In the genomic region with DNA sequence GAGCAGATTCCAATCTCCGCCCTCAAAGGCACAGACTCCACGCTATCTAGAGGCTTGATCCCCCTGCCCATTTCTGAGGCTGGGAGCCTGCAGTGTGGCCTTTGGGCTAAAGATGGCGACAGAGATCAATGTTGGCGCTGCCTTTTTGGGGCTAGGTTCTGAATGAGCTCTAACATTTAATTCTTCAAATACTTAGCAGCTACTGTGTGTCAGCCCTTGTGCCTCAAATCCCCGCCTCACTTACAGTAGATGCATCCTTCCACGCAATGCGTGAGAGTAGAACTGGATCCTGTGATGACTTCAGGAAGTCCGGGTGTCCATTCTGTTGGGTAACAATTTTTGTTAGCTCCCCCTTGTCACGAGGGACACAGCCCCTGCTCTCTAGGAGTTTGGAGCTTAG, we compare ENCODE assay signal across 7 cellular contexts. TPM values are rescaled to one million over a fixed set of nuclear protein-coding genes. Genes with fewer than 3 reads are reported as not detected.
DNase-seq lines count a peak whose midpoint lies in the region; ATAC-seq, FAIRE-seq and TF ChIP-seq lines count a peak whose summit lies in the region.

No MANE protein-coding gene starts in this region.

- TF ChIP-seq CTCF in MM.1S (IDR thresholded peaks at IDR 0.05; ENCODE audit: low read length) = peak; percentile 89
- peak; percentile 46 to 58 for TF ChIP-seq CTCF in endothelial cell of umbilical vein (IDR thresholded peaks at IDR 0.05; ENCODE audit: extremely low read depth in 1 of 2, insufficient read depth in 1 of 2, low read depth in 1 of 2, low read length in 2 of 2)
- TF ChIP-seq CTCF in natural killer cell (IDR thresholded peaks at IDR 0.05) = peak; percentile 71

- intact Hi-C loops in endothelial cell of umbilical vein (cut with micrococcal nuclease) = loop anchor here (1.0 to 2.0 kb wide), 2 partner anchors 63 to 118 kb away; no protein-coding TSS in a partner anchor
- intact Hi-C loops in natural killer cell (cut with micrococcal nuclease) = no loop called here

- H4K20me1 ChIP-seq in MM.1S (ENCODE audit: insufficient read depth, low read length) (no peaks in the 10 kb centered on the region), endothelial cell of umbilical vein (replicated peaks; ENCODE audit: control insufficient read depth, extremely low read depth, insufficient read depth, low read length) (no peaks in the 10 kb centered on the region)

- no peaks in the 10 kb centered on the region for H3K36me3 Mint-ChIP-seq in natural killer cell

- H3K9me3 ChIP-seq in MM.1S (replicated peaks; ENCODE audit: insufficient read depth, low read length) (no peaks in the 10 kb centered on the region), endothelial cell of umbilical vein (replicated peaks; ENCODE audit: control insufficient read depth, insufficient read depth, low read length) (no peaks in the 10 kb centered on the region)

- no peaks in the 10 kb centered on the region for H3F3A ChIP-seq in MM.1S (ENCODE audit: insufficient read depth, low read length)

- DNase-seq in GM18507 (ENCODE audit: extremely low spot score, insufficient read length, low read depth) = no peak
- peak; percentile 39 for DNase-seq in MM.1S
- peak; percentile 72 for DNase-seq in activated CD4-positive, alpha-beta T cell treated with anti-CD3 and anti-CD28 coated beads for 48 hours
- DNase-seq in endothelial cell of umbilical vein (ENCODE audit: low read depth, low spot score) = peak; percentile 17
- DNase-seq in natural killer cell = no peak
- DNase-seq in SW 1271 (lab: John Stamatoyannopoulos, UW) = no peak
- DNase-seq in NCI-H774 (lab: John Stamatoyannopoulos, UW) = no peak

- no peak overlapping the region for H3K4me3 ChIP-seq in MM.1S (ENCODE audit: low read length)
- no peak overlapping the region for H3K4me3 ChIP-seq in endothelial cell of umbilical vein (replicated peaks in 1 of 3; ENCODE audit: insufficient read depth in 1 of 3, low read depth in 1 of 3, low read length in 3 of 3)

- no peak overlapping the region for H3K4me2 ChIP-seq in MM.1S (ENCODE audit: low read depth, low read length)
- no peak overlapping the region for H3K4me2 ChIP-seq in endothelial cell of umbilical vein (ENCODE audit: insufficient read depth, low read length)

- peaks cover 12% of the 10 kb centered on the region for H3K4me1 ChIP-seq in MM.1S (ENCODE audit: low read length)
- H3K4me1 ChIP-seq in endothelial cell of umbilical vein (ENCODE audit: control insufficient read depth, extremely low read depth, insufficient read depth, low read length) = no peaks in the 10 kb centered on the region

- H3K4me3 Mint-ChIP-seq in natural killer cell = no peak overlapping the region

- no peak overlapping the region for H3K27ac Mint-ChIP-seq in natural killer cell

- H3K9me2 ChIP-seq in MM.1S (replicated peaks; ENCODE audit: insufficient read depth, low read length) = no peaks in the 10 kb centered on the region

- no peak overlapping the region for H3K27ac ChIP-seq in MM.1S (ENCODE audit: low read length)
- no peak overlapping the region for H3K27ac ChIP-seq in endothelial cell of umbilical vein (ENCODE audit: insufficient read depth, low read depth, low read length)

- FAIRE-seq in GM18507 (lab: Jason Lieb, UNC) (peak; percentile 53), endothelial cell of umbilical vein (lab: Jason Lieb, UNC) (peak; percentile 12)

- H2AFZ ChIP-seq in MM.1S (ENCODE audit: low read length) (no peak overlapping the region), endothelial cell of umbilical vein (ENCODE audit: low read depth, low read length) (no peak overlapping the region)

- no peaks in the 10 kb centered on the region for H3K9me3 Mint-ChIP-seq in natural killer cell

- H3K27me3 Mint-ChIP-seq in natural killer cell (ENCODE audit: low read depth in 2 of 2) = peaks cover 0 to 6% of the 10 kb centered on the region in 2 donors

- CTCF ChIA-PET in endothelial cell of umbilical vein (lab: Charles Lee) = interaction anchor here (0.6 to 3.1 kb wide), 16 partner anchors 9 to 310 kb away, joined by 3 to 63 read pairs (median 4); partner anchors contain the start of gene IL1F10

- ATAC-seq in natural killer cell = peak; percentile 63 to 76 (median 69)

- no TSS peak for BruUV-seq in endothelial cell of umbilical vein (replicated peaks; lab: Mats Ljungman, UMichigan)

- POLR2A ChIA-PET in endothelial cell of umbilical vein (lab: Charles Lee) = no interaction called here

- no peak overlapping the region for H3K9ac ChIP-seq in MM.1S (ENCODE audit: low read length)
- H3K9ac ChIP-seq in endothelial cell of umbilical vein (replicated peaks; ENCODE audit: extremely low read depth, insufficient read depth, low read length) = no peak overlapping the region

- TF ChIP-seq POLR2A in endothelial cell of umbilical vein (IDR thresholded peaks at IDR 0.05; ENCODE audit: low read depth, low read length) = no peak

- H3K27me3 ChIP-seq in MM.1S (replicated peaks; ENCODE audit: insufficient read depth, low read length) (no peaks in the 10 kb centered on the region), endothelial cell of umbilical vein (ENCODE audit: control insufficient read depth in 2 of 2, insufficient read depth in 2 of 2, low read length in 2 of 2) (peaks cover 3 to 10% of the 10 kb centered on the region in 2 experiments)

- no peaks in the 10 kb centered on the region for H3K9me1 ChIP-seq in endothelial cell of umbilical vein (replicated peaks; ENCODE audit: control insufficient read depth, extremely low read depth, insufficient read depth, low read length)

- H3K36me3 ChIP-seq in MM.1S (replicated peaks; ENCODE audit: insufficient read depth, low read length) (no peaks in the 10 kb centered on the region), endothelial cell of umbilical vein (ENCODE audit: control insufficient read depth in 2 of 2, extremely low read depth in 1 of 2, insufficient read depth in 2 of 2, low read length in 2 of 2) (no peaks in the 10 kb centered on the region)

- H3K4me1 Mint-ChIP-seq in natural killer cell = peaks cover 1 to 2% of the 10 kb centered on the region in 2 donors

- H3K79me2 ChIP-seq in MM.1S (ENCODE audit: low read length) (no peaks in the 10 kb centered on the region), endothelial cell of umbilical vein (ENCODE audit: control insufficient read depth, insufficient read depth, low read length) (no peaks in the 10 kb centered on the region)

- dilution Hi-C loops in endothelial cell of umbilical vein (cut with MboI; ENCODE audit: extremely low pct_ligation_motif_present, low sequenced_read_pairs) = no loop called here

TF ChIP-seq in endothelial cell of umbilical vein, 7 proteins besides CTCF, POLR2A, EP300 and RAD21 (continues in another document):
- TF ChIP-seq EZH2 (IDR thresholded peaks at IDR 0.05; ENCODE audit: borderline replicate concordance, low read depth, low read length, severe bottlenecking) (no peak), POLR2AphosphoS5 (IDR thresholded peaks at IDR 0.05; ENCODE audit: insufficient read depth, low read depth, low read length) (no peak), FOS (IDR thresholded peaks at IDR 0.05; ENCODE audit: borderline replicate concordance, insufficient read depth, low read length) (no peak), GATA2 (IDR thresholded peaks at IDR 0.05; ENCODE audit: insufficient read depth, insufficient read length, low read depth, low read length) (no peak)
- TF ChIP-seq, protein P1, sequence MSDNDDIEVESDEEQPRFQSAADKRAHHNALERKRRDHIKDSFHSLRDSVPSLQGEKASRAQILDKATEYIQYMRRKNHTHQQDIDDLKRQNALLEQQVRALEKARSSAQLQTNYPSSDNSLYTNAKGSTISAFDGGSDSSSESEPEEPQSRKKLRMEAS (IDR thresholded peaks at IDR 0.05; ENCODE audit: insufficient read depth, insufficient read length) = no peak

RNA-seq across cellular contexts. Expression of gene IL1F10, which starts 12.4 kb away (rescaled TPM):
- total RNA-seq in endothelial cell of umbilical vein (not detected in 2 replicates), natural killer cell (not detected)
- not detected in 2 replicates for polyA plus RNA-seq in endothelial cell of umbilical vein
- polyA plus RNA-seq in endothelial cell of umbilical vein (2011; cell fraction: cytosol; rRNA removed) = not detected in 2 replicates
- polyA plus RNA-seq in endothelial cell of umbilical vein (2011; cell fraction: nucleus; rRNA removed) = not detected in 2 replicates
- polyA plus RNA-seq in endothelial cell of umbilical vein (2012) = not detected in 2 replicates
- polyA minus RNA-seq in endothelial cell of umbilical vein = not detected in 2 replicates
- polyA minus RNA-seq in endothelial cell of umbilical vein (2011; cell fraction: cytosol; rRNA and poly(A)+ RNA removed) = not detected
- polyA minus RNA-seq in endothelial cell of umbilical vein (2011; cell fraction: nucleus; rRNA and poly(A)+ RNA removed) = not detected in 2 replicates

RNA-seq across cellular contexts. Expression of gene IL36RN, which starts 21.1 kb away (rescaled TPM):
- total RNA-seq in endothelial cell of umbilical vein (not detected in 2 replicates), natural killer cell (not detected)
- polyA plus RNA-seq in endothelial cell of umbilical vein = not detected in 2 replicates
- not detected in 2 replicates for polyA plus RNA-seq in endothelial cell of umbilical vein (2011; cell fraction: cytosol; rRNA removed)
- not detected in 2 replicates for polyA plus RNA-seq in endothelial cell of umbilical vein (2011; cell fraction: nucleus; rRNA removed)
- not detected in 2 replicates for polyA plus RNA-seq in endothelial cell of umbilical vein (2012)
- polyA minus RNA-seq in endothelial cell of umbilical vein = 0.10 TPM in 1 of 2 replicates, not detected in the other
- not detected for polyA minus RNA-seq in endothelial cell of umbilical vein (2011; cell fraction: cytosol; rRNA and poly(A)+ RNA removed)
- not detected in 2 replicates for polyA minus RNA-seq in endothelial cell of umbilical vein (2011; cell fraction: nucleus; rRNA and poly(A)+ RNA removed)

RNA-seq across cellular contexts. Expression of gene IL36B, which starts 27.5 kb away (rescaled TPM):
- total RNA-seq in endothelial cell of umbilical vein = not detected in 2 replicates
- not detected in 2 replicates for polyA plus RNA-seq in endothelial cell of umbilical vein
- not detected in 2 replicates for polyA plus RNA-seq in endothelial cell of umbilical vein (2011; cell fraction: cytosol; rRNA removed)
- polyA plus RNA-seq in endothelial cell of umbilical vein (2011; cell fraction: nucleus; rRNA removed) = not detected in 2 replicates
- not detected in 2 replicates for polyA plus RNA-seq in endothelial cell of umbilical vein (2012)
- not detected in 2 replicates for polyA minus RNA-seq in endothelial cell of umbilical vein
- not detected for polyA minus RNA-seq in endothelial cell of umbilical vein (2011; cell fraction: cytosol; rRNA and poly(A)+ RNA removed)
- not detected in 2 replicates for polyA minus RNA-seq in endothelial cell of umbilical vein (2011; cell fraction: nucleus; rRNA and poly(A)+ RNA removed)
- not detected for total RNA-seq in natural killer cell

RNA-seq across cellular contexts. Expression of gene IL1RN, which starts 47.3 kb away (rescaled TPM):
- total RNA-seq in endothelial cell of umbilical vein (not detected in 2 replicates), natural killer cell (10 to 100 TPM in 1 of 3 donors, under 1 TPM in 2; 0.52 to 36.6 (median 0.91) TPM)
- not detected in 2 replicates for polyA plus RNA-seq in endothelial cell of umbilical vein
- polyA plus RNA-seq in endothelial cell of umbilical vein (2011; cell fraction: cytosol; rRNA removed) = not detected in 2 replicates
- not detected in 2 replicates for polyA plus RNA-seq in endothelial cell of umbilical vein (2011; cell fraction: nucleus; rRNA removed)
- polyA plus RNA-seq in endothelial cell of umbilical vein (2012) = not detected in 2 replicates
- polyA minus RNA-seq in endothelial cell of umbilical vein = not detected in 2 replicates
- not detected for polyA minus RNA-seq in endothelial cell of umbilical vein (2011; cell fraction: cytosol; rRNA and poly(A)+ RNA removed)
- not detected in 2 replicates for polyA minus RNA-seq in endothelial cell of umbilical vein (2011; cell fraction: nucleus; rRNA and poly(A)+ RNA removed)

Comparison
In these comparisons a context has a peak if more than half of its experiments do, and no peak if none do; other contexts are left out.
1. DNase-seq: peak in MM.1S (single experiment), activated CD4-positive, alpha-beta T cell treated with anti-CD3 and anti-CD28 coated beads for 48 hours (single experiment) and endothelial cell of umbilical vein (single experiment); none in GM18507 (single experiment), natural killer cell (single experiment), SW 1271 (0 of 2) and NCI-H774 (single experiment).
2. Peak in every context shown above with its lines, with median percentiles within 50 percentile points of each other: CTCF ChIP-seq.